Comparison of ENCODE assay signal across 8 cellular contexts in genomic region chr11:57649826-57650738, GRCh38. TPM values are rescaled to one million over a fixed set of nuclear protein-coding genes. Genes with fewer than 3 reads are reported as not detected.
DNase-seq lines count a peak whose midpoint lies in the region; ATAC-seq and TF ChIP-seq lines count a peak whose summit lies in the region.

TSS of gene YPEL4 (minus strand) at chr11:57649912. CDS start at chr11:57647107, 2,805 bp downstream.

- H3K27me3 ChIP-seq in psoas muscle (ENCODE audit: insufficient read depth in 3 of 3, low read length in 2 of 3) (peaks cover 0 to 48% (median 30%) of the 10 kb centered on the region in 3 donors), aorta (ENCODE audit: control insufficient read depth in 1 of 2, insufficient read depth in 2 of 2, low read length in 1 of 2) (no peaks in the 10 kb centered on the region)

- peaks cover 28 to 42% of the 10 kb centered on the region in 2 donors for H3K27me3 Mint-ChIP-seq in T-cell

- ATAC-seq in T-cell (replicated peaks in 1 of 4) (peak; percentile 85 to 93 (median 92)), left cardiac atrium (peak; percentile 67 to 74), psoas muscle (peak; percentile 41 to 58 (median 54)), aorta (ENCODE audit: low FRiP score) (peak; percentile 72), HG03196 (IDR thresholded peaks at IDR 0.05; ENCODE audit: unreplicated experiment) (no peak)

- no peaks in the 10 kb centered on the region for H3K36me3 Mint-ChIP-seq in T-cell

- H3K4me3 Mint-ChIP-seq in T-cell, result peak within 1 kb of the TSS; percentile 83 to 89 (median 87)

- H3K27ac ChIP-seq in psoas muscle (no peak within 1 kb of the TSS), aorta (ENCODE audit: low read depth in 1 of 2, low read length in 2 of 2) (no peak within 1 kb of the TSS)

- no peaks in the 10 kb centered on the region for H3K9me3 Mint-ChIP-seq in T-cell

- peak within 1 kb of the TSS; percentile 87 to 90 for H3K27ac Mint-ChIP-seq in T-cell

- H3K4me1 ChIP-seq in psoas muscle, result peaks cover under 1% of the 10 kb centered on the region
- no peaks in the 10 kb centered on the region for H3K4me1 ChIP-seq in aorta (ENCODE audit: control insufficient read depth in 1 of 2, insufficient read depth in 2 of 2, low read length in 2 of 2)

- H3K9me3 ChIP-seq in psoas muscle (no peaks in the 10 kb centered on the region), aorta (ENCODE audit: control insufficient read depth, low read length) (no peaks in the 10 kb centered on the region)

- H3K4me3 ChIP-seq in psoas muscle (peak within 1 kb of the TSS; percentile 35), aorta (ENCODE audit: low read length in 2 of 2) (no peak within 1 kb of the TSS)

- no peak for TF ChIP-seq CTCF in psoas muscle (IDR thresholded peaks at IDR 0.05)

- H3K36me3 ChIP-seq in psoas muscle (ENCODE audit: insufficient read depth in 1 of 2, low read depth in 1 of 2), result no peaks in the 10 kb centered on the region
- no peaks in the 10 kb centered on the region for H3K36me3 ChIP-seq in aorta (ENCODE audit: control insufficient read depth in 1 of 2, insufficient read depth in 2 of 2, low read length in 1 of 2)

- peaks cover 47 to 64% (median 51%) of the 10 kb centered on the region in 3 donors for H3K4me1 Mint-ChIP-seq in T-cell

- peak; percentile 39 to 74 (median 70) for DNase-seq in activated CD4-positive, CD25-positive, alpha-beta regulatory T cell (lab: John Stamatoyannopoulos, UW)
- no peak for DNase-seq in activated CD4-positive, CD25-positive, alpha-beta regulatory T cell treated with anti-CD3 and anti-CD28 coated beads, Interleukin-2, amount 50 U/mL, for 72 hours
- DNase-seq in T-cell (peak in 33 of 34 experiments; percentile 57 to 80 (median 70)), amygdala (lab: John Stamatoyannopoulos, UW) (peak in 53 of 56 donors; percentile 35 to 93 (median 77)), left cardiac atrium (peak; percentile 61), psoas muscle (peak in 1 of 2 donors; percentile 66), aorta (peak in 1 of 2 donors; percentile 72)

- 8 to 11% (median 10%) methylated on average over 15 of the region's 15 CpGs for WGBS in psoas muscle, 3 donors
- 7% methylated on average over 15 of the region's 15 CpGs for WGBS in aorta, 2 donors

- CTCF ChIA-PET in T-cell (lab: Charles Lee), result interaction anchor here in 1 of 2 donors (1.2 kb wide), 1 partner anchor 8 kb away, joined by 4 read pairs; the partner anchor contains the start of gene CLP1

- intact Hi-C loops in left cardiac atrium (cut with DNase I) (loop anchor here in 1 of 2 donors (10.0 kb wide), 2 partner anchors 185 to 865 kb away; partner anchors contain the start of gene RTN4RL2), psoas muscle (cut with DNase I) (loop anchor here in 1 of 2 donors (5.0 kb wide), 1 partner anchor 303 kb away; no protein-coding TSS in a partner anchor), aorta (cut with DNase I) (loop anchor here (10.0 kb wide), 2 partner anchors 195 to 325 kb away; partner anchors contain the start of gene TNKS1BP1 (in 1 of the 2))

- POLR2A ChIA-PET in T-cell (lab: Charles Lee), result no interaction called here

RNA-seq across cellular contexts. Expression of gene YPEL4, which starts in this region (rescaled TPM):
- 10 to 100 TPM in 3 of 5 donors, 1 to 10 TPM in 2; 1.8 to 13.5 (median 11.1) TPM for total RNA-seq in T-cell
- total RNA-seq in left cardiac atrium, result 1 to 10 TPM in 1 of 2 donors, under 1 TPM in 1; 0.47 to 1.1 TPM
- total RNA-seq in psoas muscle, result under 1 TPM in 3 of 4 donors, not detected in 1; 0.21 to 0.90 (median 0.59) TPM
- under 1 TPM; 0.08 to 0.18 (median 0.11) TPM for polyA plus RNA-seq in psoas muscle
- total RNA-seq in aorta, result 1 to 10 TPM in 1 of 2 donors, under 1 TPM in 1; 0.97 to 1.8 TPM
- polyA plus RNA-seq in aorta, result 1 to 10 TPM; 3.0 to 6.2 TPM

Comparison
In these comparisons a context has a peak if more than half of its experiments do, and no peak if none do; other contexts are left out.
1. Peak in ATAC-seq and H3K4me3 ChIP-seq in psoas muscle; RNA of the gene not detected or under 1 TPM.